21 cellular contexts compared by ENCODE assay signal in genomic region chr7:23022831-23023230, GRCh38. TPM values are rescaled to one million over a fixed set of nuclear protein-coding genes. Genes with fewer than 3 reads are reported as not detected.
DNase-seq lines count a peak whose midpoint lies in the region; ATAC-seq and TF ChIP-seq lines count a peak whose summit lies in the region.
"Had no signal": no experiment of that assay in that cellular context is flagged by ENCODE, and none has a peak within 500 bp of the region (broad histone marks: within the 10 kb centered on the region; RNA-seq: fewer than 3 reads in every experiment).

No MANE protein-coding gene starts in this region.

- H3K9me3 Mint-ChIP-seq in neural progenitor cell: peaks cover 2% of the 10 kb centered on the region
- H3K9me3 Mint-ChIP-seq in stimulated activated memory B cell treated with anti-CD40 and anti-IgM and Interleukin-4, amounts not matched to agents 10 μg/mL and 1 μg/mL and 100 μg/mL, for 72 hours: peaks cover 3% of the 10 kb centered on the region
- H3K9me3 Mint-ChIP-seq: CD4-positive, alpha-beta T cell had no signal

- H3K79me2 ChIP-seq in PC-3 (ENCODE audit: low read length): no peaks in the 10 kb centered on the region
- no peaks in the 10 kb centered on the region for H3K79me2 ChIP-seq in neural progenitor cell (ENCODE audit: low read depth)

- WGBS in esophagus muscularis mucosa: 86% methylated on average over 2 of the region's 2 CpGs

- H3K27me3 ChIP-seq in PC-3 (ENCODE audit: low read length): no peaks in the 10 kb centered on the region
- no peaks in the 10 kb centered on the region for H3K27me3 ChIP-seq in esophagus muscularis mucosa
- no peaks in the 10 kb centered on the region for H3K27me3 ChIP-seq in neural progenitor cell
- H3K27me3 ChIP-seq: suprapubic skin had no signal

- ATAC-seq in PC-3: no peak
- no peak for ATAC-seq in stimulated activated memory B cell treated with anti-CD40 and anti-IgM and Interleukin-4, amounts not matched to agents 10 μg/mL and 1 μg/mL and 100 μg/mL, for 72 hours
- ATAC-seq: SK-N-SH treated with all-trans-retinoic acid at 6 μM for 48 hours; stimulated activated naive B cell treated with anti-CD40 and anti-IgM and Interleukin-4, amounts not matched to agents 10 μg/mL and 1 μg/mL and 100 μg/mL, for 72 hours had no signal

- TF ChIP-seq CTCF in PC-3 (conservative IDR thresholded peaks at IDR 0.05; ENCODE audit: low read depth, low read length) (no peak), esophagus muscularis mucosa (IDR thresholded peaks at IDR 0.05) (no peak), neural progenitor cell (IDR thresholded peaks at IDR 0.05) (no peak)

- DNase-seq in PC-3: no peak
- no peak for DNase-seq in esophagus muscularis mucosa (ENCODE audit: extremely low spot score)
- DNase-seq in neural progenitor cell (ENCODE audit: low spot score): no peak
- DNase-seq in activated CD8-positive, alpha-beta memory T cell treated with anti-CD3 and anti-CD28 coated beads for 24 hours: no peak
- DNase-seq in stimulated activated CD4-positive, alpha-beta T cell treated with anti-CD3 and anti-CD28 coated beads, Interleukin-4, amount 100 ng/mL, for 4 hours: no peak
- no peak for DNase-seq in cerebellar cortex (ENCODE audit: low spot score)
- DNase-seq: activated CD4-positive, alpha-beta T cell treated with anti-CD3 and anti-CD28 coated beads, Interleukin-2, amount 10 ng/mL, durations not matched to agents 24 days and 14 days; activated naive CD4-positive, alpha-beta T cell treated with anti-CD3 and anti-CD28 coated beads, Interleukin-2, amount 10 ng/mL, durations not matched to agents 7 days and 5 days; activated T-cell treated with anti-CD3 and anti-CD28 coated beads, Interleukin-2, amount 50 U/mL, for 48 hours; CD4-positive, alpha-beta T cell; dermis blood vessel endothelial cell; KBM-7; mesendoderm; occipital lobe; small intestine; stimulated activated CD4-positive, alpha-beta T cell treated with anti-CD3 and anti-CD28 coated beads, Interleukin-2, amount 100 ng/mL, for 48 hours; stimulated activated naive B cell treated with anti-CD40 and anti-IgM and Interleukin-4, amounts not matched to agents 10 μg/mL and 1 μg/mL and 100 μg/mL, for 72 hours had no signal

- no peaks in the 10 kb centered on the region for H3F3A ChIP-seq in PC-3 (ENCODE audit: low read length, unreplicated experiment)
- H3F3A ChIP-seq in neural progenitor cell (ENCODE audit: low read depth): peaks cover 17% of the 10 kb centered on the region

- no peak for TF ChIP-seq POLR2A in esophagus muscularis mucosa (IDR thresholded peaks at IDR 0.05; ENCODE audit: low read depth)

- H3K4me1 ChIP-seq in PC-3 (ENCODE audit: insufficient read depth, low read length): peaks cover 40% of the 10 kb centered on the region
- peaks cover 0 to 19% (median 7%) of the 10 kb centered on the region in 4 donors for H3K4me1 ChIP-seq in esophagus muscularis mucosa
- peaks cover 16% of the 10 kb centered on the region for H3K4me1 ChIP-seq in neural progenitor cell

- no peaks in the 10 kb centered on the region for H3K36me3 Mint-ChIP-seq in neural progenitor cell
- peaks cover 5% of the 10 kb centered on the region for H3K36me3 Mint-ChIP-seq in stimulated activated memory B cell treated with anti-CD40 and anti-IgM and Interleukin-4, amounts not matched to agents 10 μg/mL and 1 μg/mL and 100 μg/mL, for 72 hours

- H3K4me3 ChIP-seq in PC-3 (ENCODE audit: low read length): no peak overlapping the region
- no peak overlapping the region for H3K4me3 ChIP-seq in esophagus muscularis mucosa
- H3K4me3 ChIP-seq in neural progenitor cell: no peak overlapping the region
- H3K4me3 ChIP-seq: suprapubic skin had no signal

- TF ChIP-seq EP300 in esophagus muscularis mucosa (IDR thresholded peaks at IDR 0.05): no peak

- no peaks in the 10 kb centered on the region for H3K9me2 ChIP-seq in PC-3 (replicated peaks; ENCODE audit: low read length)

- H4K20me1 ChIP-seq in PC-3 (ENCODE audit: low read length) (no peaks in the 10 kb centered on the region), neural progenitor cell (ENCODE audit: low read depth) (no peaks in the 10 kb centered on the region)

- H3K9ac ChIP-seq in PC-3 (ENCODE audit: low read length) (peak overlapping the region; percentile 16), neural progenitor cell (no peak overlapping the region)

- H3K4me3 Mint-ChIP-seq in neural progenitor cell: no peak overlapping the region
- H3K4me3 Mint-ChIP-seq in stimulated activated memory B cell treated with anti-CD40 and anti-IgM and Interleukin-4, amounts not matched to agents 10 μg/mL and 1 μg/mL and 100 μg/mL, for 72 hours: no peak overlapping the region
- H3K4me3 Mint-ChIP-seq: activated naive CD4-positive, alpha-beta T cell treated with anti-CD3 and anti-CD28 coated beads, Interleukin-2, amount 10 ng/mL, durations not matched to agents 7 days and 5 days; CD4-positive, alpha-beta T cell; stimulated activated naive B cell treated with anti-CD40 and anti-IgM and Interleukin-4, amounts not matched to agents 10 μg/mL and 1 μg/mL and 100 μg/mL, for 72 hours had no signal

- peaks cover 14% of the 10 kb centered on the region for H3K4me1 Mint-ChIP-seq in neural progenitor cell
- H3K4me1 Mint-ChIP-seq in stimulated activated memory B cell treated with anti-CD40 and anti-IgM and Interleukin-4, amounts not matched to agents 10 μg/mL and 1 μg/mL and 100 μg/mL, for 72 hours: peaks cover 36% of the 10 kb centered on the region

- H3K4me2 ChIP-seq in PC-3 (ENCODE audit: low read length) (peak overlapping the region; percentile 20; the same call in 1 of the 2 replicates), neural progenitor cell (no peak overlapping the region)

- H3K9me3 ChIP-seq in PC-3 (ENCODE audit: low read length): no peaks in the 10 kb centered on the region
- H3K9me3 ChIP-seq in esophagus muscularis mucosa: no peaks in the 10 kb centered on the region
- no peaks in the 10 kb centered on the region for H3K9me3 ChIP-seq in neural progenitor cell (ENCODE audit: low read depth)
- H3K9me3 ChIP-seq: suprapubic skin had no signal

- H3K27ac Mint-ChIP-seq in neural progenitor cell: peak overlapping the region; percentile 19
- H3K27ac Mint-ChIP-seq in stimulated activated memory B cell treated with anti-CD40 and anti-IgM and Interleukin-4, amounts not matched to agents 10 μg/mL and 1 μg/mL and 100 μg/mL, for 72 hours: no peak overlapping the region
- H3K27ac Mint-ChIP-seq: activated naive CD4-positive, alpha-beta T cell treated with anti-CD3 and anti-CD28 coated beads, Interleukin-2, amount 10 ng/mL, durations not matched to agents 7 days and 5 days; CD4-positive, alpha-beta T cell had no signal

- intact Hi-C loops in PC-3 (cut with micrococcal nuclease): no loop called here
- intact Hi-C loops in esophagus muscularis mucosa (cut with DNase I): no loop called here

- CTCF ChIA-PET in PC-3 (lab: Charles Lee): no interaction called here

- BruUV-seq in PC-3 (replicated peaks; lab: Mats Ljungman, UMichigan): no TSS peak

- no peak overlapping the region for H2AFZ ChIP-seq in PC-3 (ENCODE audit: low read length)
- no peak overlapping the region for H2AFZ ChIP-seq in neural progenitor cell (replicated peaks)

- peak overlapping the region; percentile 95 for H3K27ac ChIP-seq in PC-3 (ENCODE audit: low read length)
- H3K27ac ChIP-seq in esophagus muscularis mucosa (replicated peaks in 1 of 4): peak overlapping the region in 3 of 4 donors; percentile 3 to 54 (median 18)
- H3K27ac ChIP-seq in neural progenitor cell: no peak overlapping the region
- H3K27ac ChIP-seq: VCaP had no signal

- no peaks in the 10 kb centered on the region for H3K36me3 ChIP-seq in PC-3 (ENCODE audit: low read depth, low read length)
- no peaks in the 10 kb centered on the region for H3K36me3 ChIP-seq in esophagus muscularis mucosa
- H3K36me3 ChIP-seq in neural progenitor cell: no peaks in the 10 kb centered on the region
- H3K36me3 ChIP-seq: suprapubic skin had no signal

- POLR2A ChIA-PET in PC-3 (lab: Charles Lee; ENCODE audit: unreplicated experiment): no interaction called here

- peaks cover 5% of the 10 kb centered on the region for H3K27me3 Mint-ChIP-seq in neural progenitor cell (ENCODE audit: insufficient read depth, low read depth)
- no peaks in the 10 kb centered on the region for H3K27me3 Mint-ChIP-seq in stimulated activated memory B cell treated with anti-CD40 and anti-IgM and Interleukin-4, amounts not matched to agents 10 μg/mL and 1 μg/mL and 100 μg/mL, for 72 hours
- H3K27me3 Mint-ChIP-seq: stimulated activated naive B cell treated with anti-CD40 and anti-IgM and Interleukin-4, amounts not matched to agents 10 μg/mL and 1 μg/mL and 100 μg/mL, for 72 hours had no signal

RNA-seq across cellular contexts. Expression of gene HYCC1, which starts 8.9 kb away (rescaled TPM):
- total RNA-seq in PC-3 (2014; rRNA removed) (15.0 and 15.5 TPM in 2 replicates), esophagus muscularis mucosa (10 to 100 TPM; 39.2 to 62.6 (median 47.2) TPM), neural progenitor cell (ENCODE audit: low replicate concordance) (91.0 and 148 TPM in 2 replicates)
